In the genomic region with DNA sequence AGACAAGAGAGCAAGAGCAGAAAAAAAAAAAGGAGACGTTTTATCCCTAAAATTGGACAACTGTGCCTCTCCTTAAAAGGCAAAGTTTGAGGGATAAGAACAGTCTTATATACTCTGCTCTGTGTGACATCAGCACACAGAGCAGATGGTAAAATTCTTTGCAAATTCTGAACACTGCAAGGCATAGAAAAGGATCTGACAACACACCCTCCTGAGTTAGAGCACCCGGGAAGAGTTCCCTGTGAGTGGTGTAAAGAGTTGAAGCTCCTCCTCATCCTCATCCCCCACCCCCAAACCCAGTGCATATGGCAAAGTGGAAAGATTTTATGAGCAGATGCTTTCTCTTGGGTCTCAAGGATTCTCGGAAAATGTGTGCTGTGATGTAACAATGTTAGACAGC, we compare ENCODE assay signal across 22 cellular contexts. TPM values are rescaled to one million over a fixed set of nuclear protein-coding genes. Genes with fewer than 3 reads are reported as not detected.
DNase-seq lines count a peak whose midpoint lies in the region; ATAC-seq and TF ChIP-seq lines count a peak whose summit lies in the region.
"Had no signal": no experiment of that assay in that cellular context is flagged by ENCODE, and none has a peak within 500 bp of the region (broad histone marks: within the 10 kb centered on the region; RNA-seq: fewer than 3 reads in every experiment).

No MANE protein-coding gene starts in this region.

- H3K9me3 Mint-ChIP-seq in activated T-helper 17 cell treated with anti-CD3 and anti-CD28 coated beads, Interleukin-2, amount 50 U/mL, for 72 hours, result no peaks in the 10 kb centered on the region
- H3K9me3 Mint-ChIP-seq: IgD-negative memory B cell, immature natural killer cell had no signal

- 79 to 82% methylated on average over 3 of the region's 3 CpGs for WGBS in sigmoid colon, 2 donors

- no peak overlapping the region for H3K27ac ChIP-seq in fibroblast of lung (ENCODE audit: insufficient read depth, low read length)
- peak overlapping the region; percentile 36 to 85 (median 54) for H3K27ac ChIP-seq in sigmoid colon
- H3K27ac ChIP-seq: Peyer's patch had no signal

- no peak for TF ChIP-seq POLR2A in sigmoid colon (IDR thresholded peaks at IDR 0.05)

- DNase-seq in EH (ENCODE audit: low read depth) (peak; percentile 74), fibroblast of lung (ENCODE audit: low read depth in 2 of 2) (peak; percentile 42 to 58), sigmoid colon (no peak), NCI-H345 treated with DMSO at 0.1 percent for 48 hours (lab: John Stamatoyannopoulos, UW; ENCODE audit: unreplicated experiment) (no peak), AG20443 (ENCODE audit: low spot score) (no peak)
- no peak for DNase-seq in activated CD4-positive, alpha-beta T cell treated with anti-CD3 and anti-CD28 coated beads for 1 hour
- DNase-seq: activated CD4-positive, alpha-beta T cell treated with anti-CD3 and anti-CD28 coated beads for 36 hours; activated gamma-delta T cell treated with Interleukin-2 at 50 U/mL for 16 hours; BE2C; cortex of kidney; DMS153; immature natural killer cell; NCI-H2029 treated with DMSO at 0.1 percent for 48 hours; NCI-H446 treated with DMSO at 0.1 percent for 48 hours; Peyer's patch; stimulated activated CD4-positive, alpha-beta T cell treated with anti-CD3 and anti-CD28 coated beads, Interleukin-4, amount 100 ng/mL, for 1 hour had no signal

- no peak for TF ChIP-seq CTCF in fibroblast of lung (conservative IDR thresholded peaks at IDR 0.05 in 1 of 2, IDR thresholded peaks at IDR 0.05 in 1 of 2; ENCODE audit: low read depth in 1 of 2, low read length in 2 of 2)
- no peak for TF ChIP-seq CTCF in sigmoid colon (IDR thresholded peaks at IDR 0.05)

- no peak overlapping the region for H3K9ac ChIP-seq in fibroblast of lung (ENCODE audit: insufficient read depth, low read length)

- H3K27me3 ChIP-seq in fibroblast of lung (ENCODE audit: control insufficient read depth, insufficient read depth, low read length) (no peaks in the 10 kb centered on the region), sigmoid colon (no peaks in the 10 kb centered on the region)
- H3K27me3 ChIP-seq: BE2C, Peyer's patch, suprapubic skin had no signal

- H3K4me3 ChIP-seq in fibroblast of lung (replicated peaks in 1 of 4; ENCODE audit: control extremely low read depth in 1 of 4, insufficient read depth in 1 of 4, low read depth in 3 of 4, low read length in 4 of 4), result no peak overlapping the region
- no peak overlapping the region for H3K4me3 ChIP-seq in sigmoid colon
- H3K4me3 ChIP-seq: Peyer's patch, skin epidermis, suprapubic skin had no signal

- intact Hi-C loops in sigmoid colon (cut with DNase I), result no loop called here

- ATAC-seq in activated T-helper 17 cell treated with anti-CD3 and anti-CD28 coated beads, Interleukin-2, amount 50 U/mL, for 72 hours (replicated peaks), result no peak
- ATAC-seq in HG02678 (IDR thresholded peaks at IDR 0.05; ENCODE audit: unreplicated experiment), result no peak
- ATAC-seq: activated CD4-positive, alpha-beta T cell treated with anti-CD3 and anti-CD28 coated beads for 36 hours; SK-N-SH treated with all-trans-retinoic acid at 6 μM for 48 hours had no signal

- no peak for TF ChIP-seq EP300 in sigmoid colon (IDR thresholded peaks at IDR 0.05)

- peak overlapping the region; percentile 12 for H3K27ac Mint-ChIP-seq in activated T-helper 17 cell treated with anti-CD3 and anti-CD28 coated beads, Interleukin-2, amount 50 U/mL, for 72 hours
- H3K27ac Mint-ChIP-seq: activated CD4-positive, alpha-beta T cell treated with anti-CD3 and anti-CD28 coated beads for 36 hours; IgD-negative memory B cell had no signal

- H3K79me2 ChIP-seq in fibroblast of lung (ENCODE audit: control insufficient read depth, insufficient read depth, low read length), result peaks cover 2% of the 10 kb centered on the region

- H3K4me1 ChIP-seq in fibroblast of lung (ENCODE audit: control insufficient read depth, extremely low read depth, insufficient read depth, low read length) (peaks cover 10% of the 10 kb centered on the region), sigmoid colon (peaks cover 0 to 62% (median 25%) of the 10 kb centered on the region in 4 donors)
- H3K4me1 ChIP-seq: BE2C, Peyer's patch, suprapubic skin had no signal

- no peak overlapping the region for H2AFZ ChIP-seq in fibroblast of lung (ENCODE audit: low read length)

- H3K4me1 Mint-ChIP-seq in activated T-helper 17 cell treated with anti-CD3 and anti-CD28 coated beads, Interleukin-2, amount 50 U/mL, for 72 hours, result peaks cover 25% of the 10 kb centered on the region
- H3K4me1 Mint-ChIP-seq: IgD-negative memory B cell had no signal

- H3K27me3 Mint-ChIP-seq in activated T-helper 17 cell treated with anti-CD3 and anti-CD28 coated beads, Interleukin-2, amount 50 U/mL, for 72 hours, result no peaks in the 10 kb centered on the region
- H3K27me3 Mint-ChIP-seq: activated CD4-positive, alpha-beta T cell treated with anti-CD3 and anti-CD28 coated beads for 36 hours; IgD-negative memory B cell had no signal

- H3K36me3 ChIP-seq in fibroblast of lung (ENCODE audit: control insufficient read depth, insufficient read depth, low read length) (peaks cover 11% of the 10 kb centered on the region), sigmoid colon (peaks cover 21 to 68% (median 32%) of the 10 kb centered on the region in 4 donors)

- no peaks in the 10 kb centered on the region for H4K20me1 ChIP-seq in fibroblast of lung (ENCODE audit: control insufficient read depth, extremely low read depth, insufficient read depth, low read length)

- H3K9me3 ChIP-seq in fibroblast of lung (ENCODE audit: control insufficient read depth, insufficient read depth, low read depth, low read length), result peaks cover 1% of the 10 kb centered on the region
- H3K9me3 ChIP-seq in sigmoid colon, result no peaks in the 10 kb centered on the region
- H3K9me3 ChIP-seq: BE2C, Peyer's patch, suprapubic skin had no signal

- H3K4me3 Mint-ChIP-seq in activated T-helper 17 cell treated with anti-CD3 and anti-CD28 coated beads, Interleukin-2, amount 50 U/mL, for 72 hours, result no peak overlapping the region
- H3K4me3 Mint-ChIP-seq: activated CD4-positive, alpha-beta T cell treated with anti-CD3 and anti-CD28 coated beads for 36 hours; IgD-negative memory B cell; immature natural killer cell had no signal

- H3K36me3 Mint-ChIP-seq in activated T-helper 17 cell treated with anti-CD3 and anti-CD28 coated beads, Interleukin-2, amount 50 U/mL, for 72 hours (ENCODE audit: low read depth), result peaks cover 93% of the 10 kb centered on the region

- no peak overlapping the region for H3K4me2 ChIP-seq in fibroblast of lung (ENCODE audit: extremely low read depth, insufficient read depth, low read length)

RNA-seq across cellular contexts. Expression of a gene that starts 39.9 kb away (rescaled TPM):
- total RNA-seq in activated T-helper 17 cell treated with anti-CD3 and anti-CD28 coated beads, Interleukin-2, amount 50 U/mL, for 72 hours, result 1 to 10 TPM; 2.0 to 9.2 TPM
- 1.3 and 2.1 TPM in 2 replicates for total RNA-seq in fibroblast of lung
- 0.74 and 0.84 TPM in 2 replicates for polyA plus RNA-seq in fibroblast of lung
- polyA plus RNA-seq in fibroblast of lung (2012), result 0.43 and 0.78 TPM in 2 replicates
- polyA minus RNA-seq in fibroblast of lung (ENCODE audit: low replicate concordance), result 0.11 and 0.16 TPM in 2 replicates
- total RNA-seq in sigmoid colon, result 1 to 10 TPM in 3 of 4 donors, under 1 TPM in 1; 0.66 to 7.6 (median 1.8) TPM
- under 1 TPM in 2 of 3 donors, not detected in 1; 0.17 to 0.60 TPM for polyA plus RNA-seq in sigmoid colon
- polyA plus RNA-seq: IgD-negative memory B cell, immature natural killer cell had no signal

Comparison
In these comparisons a context has a peak if more than half of its experiments do, and no peak if none do; other contexts are left out.
1. DNase-seq: peak in EH (single experiment) and fibroblast of lung (2 of 2); none in sigmoid colon (single experiment), NCI-H345 treated with DMSO at 0.1 percent for 48 hours (single experiment), AG20443 (single experiment) and activated CD4-positive, alpha-beta T cell treated with anti-CD3 and anti-CD28 coated beads for 1 hour (single experiment).